ENCODE assay signal across 1 cellular context in the genomic region with DNA sequence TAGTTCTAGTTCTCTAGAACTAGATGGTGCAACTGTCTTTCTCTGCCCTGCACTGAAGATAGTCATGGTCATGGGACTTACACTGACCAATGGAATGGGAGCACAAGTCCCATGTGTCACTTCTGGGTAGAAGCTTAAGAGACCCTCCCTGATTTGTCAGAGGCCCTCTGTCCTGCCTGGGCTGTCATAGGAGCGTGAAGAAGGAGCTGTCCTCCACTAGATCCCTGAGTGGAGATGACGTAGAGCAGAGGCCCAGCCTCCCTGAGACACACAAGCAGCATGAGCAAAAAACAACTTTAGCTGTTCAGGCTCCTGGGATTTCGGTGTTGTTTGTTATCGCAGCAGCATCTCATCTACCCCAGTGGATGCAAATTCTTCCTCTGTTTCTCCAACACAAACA.
TF ChIP-seq lines count a peak whose summit lies in the region.

No MANE protein-coding gene starts in this region.

TF ChIP-seq in H1, 55 proteins besides CTCF, POLR2A, EP300 and RAD21:
- TF ChIP-seq HDAC2 (IDR thresholded peaks at IDR 0.05; ENCODE audit: borderline replicate concordance in 1 of 2, low read depth in 2 of 2, low read length in 2 of 2), result no peak
- TF ChIP-seq SUZ12 (IDR thresholded peaks at IDR 0.05; ENCODE audit: low read length), result no peak
- TF ChIP-seq SIX5 (IDR thresholded peaks at IDR 0.05; ENCODE audit: low read depth, low read length), result no peak
- TF ChIP-seq CHD2 (IDR thresholded peaks at IDR 0.05; ENCODE audit: low read length), result no peak
- TF ChIP-seq ATF3 (IDR thresholded peaks at IDR 0.05; ENCODE audit: insufficient read depth, low read depth, low read length), result no peak
- no peak for TF ChIP-seq SP4 (IDR thresholded peaks at IDR 0.05; ENCODE audit: low read length)
- TF ChIP-seq KDM5A (IDR thresholded peaks at IDR 0.05; ENCODE audit: low read length), result no peak
- TF ChIP-seq BACH1 (IDR thresholded peaks at IDR 0.05; ENCODE audit: low read length), result no peak
